Comparison of ENCODE assay signal across 1 cellular context in genomic region chr6:42748241-42748898, GRCh38.
TF ChIP-seq lines count a peak whose summit lies in the region.

No MANE protein-coding gene starts in this region.

TF ChIP-seq in HEK293, 187 proteins besides CTCF, POLR2A, EP300 and RAD21 (continued from another document):
- TF ChIP-seq, protein P1, sequence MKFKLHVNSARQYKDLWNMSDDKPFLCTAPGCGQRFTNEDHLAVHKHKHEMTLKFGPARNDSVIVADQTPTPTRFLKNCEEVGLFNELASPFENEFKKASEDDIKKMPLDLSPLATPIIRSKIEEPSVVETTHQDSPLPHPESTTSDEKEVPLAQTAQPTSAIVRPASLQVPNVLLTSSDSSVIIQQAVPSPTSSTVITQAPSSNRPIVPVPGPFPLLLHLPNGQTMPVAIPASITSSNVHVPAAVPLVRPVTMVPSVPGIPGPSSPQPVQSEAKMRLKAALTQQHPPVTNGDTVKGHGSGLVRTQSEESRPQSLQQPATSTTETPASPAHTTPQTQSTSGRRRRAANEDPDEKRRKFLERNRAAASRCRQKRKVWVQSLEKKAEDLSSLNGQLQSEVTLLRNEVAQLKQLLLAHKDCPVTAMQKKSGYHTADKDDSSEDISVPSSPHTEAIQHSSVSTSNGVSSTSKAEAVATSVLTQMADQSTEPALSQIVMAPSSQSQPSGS (tag by site-specific recombination; IDR thresholded peaks at IDR 0.05; ENCODE audit: low read depth), result no peak
- no peak for TF ChIP-seq ZNF664 (tag by site-specific recombination; IDR thresholded peaks at IDR 0.05)
- no peak for TF ChIP-seq ELK4 (IDR thresholded peaks at IDR 0.05; ENCODE audit: borderline replicate concordance, low read depth, low read length)
- peak; percentile 35; the same call in 1 of the 2 replicates for TF ChIP-seq GLIS1 (tag by site-specific recombination; IDR thresholded peaks at IDR 0.05)
- no peak for TF ChIP-seq ZNF747 (tag by site-specific recombination; IDR thresholded peaks at IDR 0.05)
- 0 out of 2 replicates have a peak, but pooled peaks have one; percentile 38 for TF ChIP-seq HIC1 (tag by site-specific recombination; IDR thresholded peaks at IDR 0.05)
- 0 out of 2 replicates have a peak, but pooled peaks have one; percentile 18 for TF ChIP-seq ZBTB20 (tag by site-specific recombination; IDR thresholded peaks at IDR 0.05)
- TF ChIP-seq SCRT2 (tag by site-specific recombination; IDR thresholded peaks at IDR 0.05), result peak; percentile 72
- TF ChIP-seq KLF10 (tag by site-specific recombination; IDR thresholded peaks at IDR 0.05), result no peak
